ENCODE assay signal across 1 cellular context in genomic region chr5:137666109-137666850, GRCh38.
TF ChIP-seq lines count a peak whose summit lies in the region.

No MANE protein-coding gene starts in this region.

TF ChIP-seq in liver, 16 proteins besides CTCF, POLR2A, EP300 and RAD21 (continued from another document):
- TF ChIP-seq REST (IDR thresholded peaks at IDR 0.05) (peak; percentile 18), RXRA (IDR thresholded peaks at IDR 0.05) (peak; percentile 8 to 36)
TF ChIP-seq in liver: peak in this region for 5.
